ENCODE assay signal across 10 cellular contexts in the genomic region with DNA sequence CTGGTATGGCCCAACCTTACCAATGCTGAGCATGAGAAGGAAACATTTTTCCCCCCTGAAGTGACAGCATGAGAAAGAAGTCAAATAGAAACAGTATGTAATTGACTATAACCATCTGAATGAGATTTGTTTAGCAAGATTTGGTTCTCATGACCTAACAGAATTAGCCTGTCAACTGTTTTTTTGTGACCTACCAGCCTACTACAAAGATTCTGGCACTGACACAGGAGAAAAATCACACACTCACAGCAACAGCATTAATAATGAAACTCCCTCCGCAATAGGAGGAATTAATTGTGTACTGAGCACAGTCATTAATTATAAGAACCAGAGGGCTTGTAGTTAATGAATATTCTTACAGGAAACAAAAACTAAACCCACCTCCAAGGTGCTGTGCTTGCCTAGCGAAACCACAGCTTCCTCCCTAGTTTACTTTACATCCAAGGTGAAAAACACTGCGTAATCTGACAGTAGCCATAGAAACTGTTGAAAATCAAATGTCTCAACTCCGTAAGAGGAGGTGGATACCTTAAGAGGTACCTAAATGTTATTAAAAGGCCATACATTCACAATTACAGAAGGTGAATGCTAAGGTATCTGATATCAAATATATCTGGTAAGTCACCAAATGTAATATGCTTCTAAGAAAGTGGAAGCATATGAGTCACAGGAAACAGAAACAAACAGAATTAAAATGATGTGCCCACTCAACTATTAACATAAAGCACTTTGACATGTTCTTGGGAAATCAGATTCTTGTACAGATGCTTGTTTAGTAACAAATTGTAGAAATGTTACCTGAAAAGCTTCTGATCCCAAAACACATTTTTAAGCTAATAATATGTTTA.
DNase-seq lines count a peak whose midpoint lies in the region; ATAC-seq and TF ChIP-seq lines count a peak whose summit lies in the region.
"Had no signal": no experiment of that assay in that cellular context is flagged by ENCODE, and none has a peak within 500 bp of the region (broad histone marks: within the 10 kb centered on the region; RNA-seq: fewer than 3 reads in every experiment).

No MANE protein-coding gene starts in this region.

- ATAC-seq in GM18508 (IDR thresholded peaks at IDR 0.05; ENCODE audit: insufficient read depth, unreplicated experiment) (peak; percentile 88), GM21447 (IDR thresholded peaks at IDR 0.05; ENCODE audit: unreplicated experiment) (peak; percentile 92), HG03521 (IDR thresholded peaks at IDR 0.05; ENCODE audit: unreplicated experiment) (peak; percentile 86)
- ATAC-seq: GM23338 had no signal

- DNase-seq in fibroblast of pulmonary artery (ENCODE audit: low read depth), result peak; percentile 4
- DNase-seq in DMS53 treated with DMSO at 0.1 percent for 48 hours (lab: John Stamatoyannopoulos, UW; ENCODE audit: unreplicated experiment), result no peak
- no peak for DNase-seq in activated CD8-positive, alpha-beta memory T cell treated with anti-CD3 and anti-CD28 coated beads, Interleukin-2, amount 50 U/mL, for 48 hours
- no peak for DNase-seq in epidermal melanocyte (ENCODE audit: insufficient read length, low spot score)
- DNase-seq in NCI-H446 (lab: John Stamatoyannopoulos, UW), result no peak
- DNase-seq: SJCRH30 had no signal

- H3K4me3 ChIP-seq in fibroblast of pulmonary artery (replicated peaks; ENCODE audit: low read depth, low read length), result no peak overlapping the region
- H3K4me3 ChIP-seq: GM23338, SJCRH30 had no signal

- TF ChIP-seq CTCF in fibroblast of pulmonary artery (IDR thresholded peaks at IDR 0.05; ENCODE audit: low read length, missing control alignments), result no peak
